8 cellular contexts compared by ENCODE assay signal in the genomic region with DNA sequence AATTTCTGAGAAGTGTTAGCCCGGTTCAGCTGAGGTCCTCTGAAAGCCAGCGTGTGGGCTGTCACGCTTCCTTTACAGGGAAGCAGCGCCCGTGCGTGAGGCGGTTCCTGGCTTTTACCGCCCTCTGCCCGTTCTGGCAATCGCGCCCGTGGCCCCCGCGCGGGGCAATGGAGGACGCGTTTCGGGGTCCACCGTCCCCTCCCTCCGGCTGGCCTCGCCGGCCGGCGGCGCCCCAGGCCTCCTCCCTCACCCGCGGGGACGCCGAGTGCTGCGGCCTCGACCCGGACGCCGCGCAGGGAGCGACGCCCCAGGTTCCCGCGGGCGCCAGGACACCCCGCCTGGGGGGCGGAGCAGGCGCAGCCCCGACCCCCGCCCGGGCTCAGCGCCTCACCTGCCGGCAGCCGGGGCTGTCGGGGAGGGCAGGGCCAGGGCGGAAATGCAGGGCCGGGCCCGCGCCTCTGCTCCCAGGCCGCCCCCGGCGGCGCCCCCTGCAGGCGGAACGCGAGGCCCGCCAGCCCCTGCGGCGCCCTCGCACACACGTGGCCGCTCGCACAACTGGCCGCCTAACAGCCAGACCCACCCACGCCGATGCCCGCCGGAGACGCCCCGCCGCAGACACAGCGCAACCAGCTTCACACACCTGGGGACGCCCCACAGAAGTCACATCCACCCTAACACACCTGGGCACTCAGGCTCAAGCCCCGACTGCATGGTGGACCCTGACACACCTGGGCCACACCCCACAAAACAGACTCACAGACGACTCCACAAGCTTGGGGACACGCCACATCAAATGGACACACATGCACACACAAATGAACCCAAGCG. TPM values are rescaled to one million over a fixed set of nuclear protein-coding genes. Genes with fewer than 3 reads are reported as not detected.
DNase-seq lines count a peak whose midpoint lies in the region; TF ChIP-seq lines count a peak whose summit lies in the region.

A gene (minus strand): TSS at position 440 of the 828 bp plus-strand sequence. CDS start 56,198 bp downstream, outside the sequence.

- TF ChIP-seq CTCF in GM20000 (IDR thresholded peaks at IDR 0.05; ENCODE audit: extremely low read depth, missing control alignments) (peak; percentile 87), ovary (IDR thresholded peaks at IDR 0.05) (peak; percentile 32 to 71 (median 66)), transverse colon (IDR thresholded peaks at IDR 0.05) (peak; percentile 30 to 86 (median 71))

- DNase-seq in DMS79 treated with DMSO at 0.1 percent for 48 hours (lab: John Stamatoyannopoulos, UW) (peak; percentile 60), GM20000 (ENCODE audit: low spot score) (peak; percentile 96), HT-29 (ENCODE audit: low spot score) (peak; percentile 78), glomerular visceral epithelial cell (ENCODE audit: extremely low spot score) (peak; percentile 51), ovary (peak; percentile 64 to 88 (median 74)), transverse colon (peak; percentile 84)
- peak; percentile 85 for DNase-seq in activated naive CD4-positive, alpha-beta T cell treated with Interleukin-2 at 50 U/mL for 16 hours

- no peak for TF ChIP-seq EP300 in ovary (IDR thresholded peaks at IDR 0.05)
- TF ChIP-seq EP300 in transverse colon (IDR thresholded peaks at IDR 0.05; ENCODE audit: low read depth): no peak

- H3K36me3 ChIP-seq in ovary (no peaks in the 10 kb centered on the region), transverse colon (no peaks in the 10 kb centered on the region)

- intact Hi-C loops in ovary (cut with DNase I) (no loop called here), transverse colon (cut with DNase I; ENCODE audit: low total_unique reads) (no loop called here)

- H3K4me1 ChIP-seq in ovary (ENCODE audit: insufficient read depth) (peaks cover 7% of the 10 kb centered on the region), transverse colon (peaks cover 0 to 7% (median 6%) of the 10 kb centered on the region in 4 donors)

- in situ Hi-C loops in transverse colon (cut with MboI; ENCODE audit: low pct_ligation_motif_present in 1 of 4, low pct_unique_long_range_greater_than_20kb in 1 of 4, low sequenced_read_pairs in 3 of 4): no loop called here

- H3K27ac ChIP-seq in ovary (peak within 1 kb of the TSS in 1 of 2 donors; percentile 24), transverse colon (peak within 1 kb of the TSS; percentile 73 to 83 (median 79))

- H3K27me3 ChIP-seq in ovary (no peaks in the 10 kb centered on the region), transverse colon (no peaks in the 10 kb centered on the region)

- TF ChIP-seq POLR2A in Raji (IDR thresholded peaks at IDR 0.05; ENCODE audit: insufficient read depth, low read depth, low read length): 0 out of 2 replicates have a peak, but pooled peaks have one; percentile 29
- TF ChIP-seq POLR2A in ovary (IDR thresholded peaks at IDR 0.05): no peak
- no peak for TF ChIP-seq POLR2A in transverse colon (IDR thresholded peaks at IDR 0.05)

- H3K4me3 ChIP-seq in ovary (peak within 1 kb of the TSS; percentile 63), transverse colon (peak within 1 kb of the TSS; percentile 48 to 88 (median 74))

- H3K9me3 ChIP-seq in ovary: no peaks in the 10 kb centered on the region
- no peaks in the 10 kb centered on the region for H3K9me3 ChIP-seq in transverse colon

- 7 to 11% (median 8%) methylated on average over 67 to 82 of the region's 82 CpGs for WGBS in ovary, 3 donors
- 16% methylated on average over 39 of the region's 82 CpGs; no CpG with 5 or more reads in 1 of the 2 donors for WGBS in transverse colon (ENCODE audit: low coverage in 1 of 2), 2 donors

RNA-seq across cellular contexts. Expression of the gene that starts here (rescaled TPM):
- total RNA-seq in HT-29 (2014; rRNA removed; shearing (Covaris generic)): 1.6 and 1.8 TPM in 2 replicates
- 1 to 10 TPM; 1.9 to 7.4 (median 3.7) TPM for total RNA-seq in ovary
- 1 to 10 TPM; 1.8 to 2.7 TPM for polyA plus RNA-seq in ovary
- total RNA-seq in transverse colon: 1 to 10 TPM in 3 of 4 donors, not detected in 1; 6.4 to 9.2 (median 8.8) TPM
